22 cellular contexts compared by ENCODE assay signal in genomic region chr1:84347547-84348239, GRCh38. TPM values are rescaled to one million over a fixed set of nuclear protein-coding genes. Genes with fewer than 3 reads are reported as not detected.
DNase-seq lines count a peak whose midpoint lies in the region; ATAC-seq, FAIRE-seq and TF ChIP-seq lines count a peak whose summit lies in the region.
"Had no signal": no experiment of that assay in that cellular context is flagged by ENCODE, and none has a peak within 500 bp of the region (broad histone marks: within the 10 kb centered on the region; RNA-seq: fewer than 3 reads in every experiment).

No MANE protein-coding gene starts in this region.

- no peak overlapping the region for H3K23ac ChIP-seq in H1 (ENCODE audit: insufficient read length)

- no peak overlapping the region for H3K4ac ChIP-seq in H1 (replicated peaks; ENCODE audit: insufficient read length, low read depth, low read length)

- TF ChIP-seq EP300 in H1 (IDR thresholded peaks at IDR 0.05; ENCODE audit: borderline replicate concordance in 1 of 2, low read depth in 2 of 2, low read length in 2 of 2), result no peak

- H3K79me2 ChIP-seq in H1 (ENCODE audit: control insufficient read depth in 1 of 2, insufficient read depth in 2 of 2, low read length in 2 of 2), result no peaks in the 10 kb centered on the region
- H3K79me2 ChIP-seq: parathyroid adenoma had no signal

- H4K20me1 ChIP-seq in H1 (replicated peaks in 1 of 2; ENCODE audit: control insufficient read depth in 1 of 2, insufficient read depth in 2 of 2, low read length in 2 of 2), result no peaks in the 10 kb centered on the region

- no peak overlapping the region for H3K14ac ChIP-seq in H1 (ENCODE audit: insufficient read length)

- H2BK12ac ChIP-seq in H1 (ENCODE audit: low read depth, low read length), result 0 out of 2 replicates have a peak overlapping the region, but pooled peaks have one; percentile 71

- H4K91ac ChIP-seq in H1 (replicated peaks; ENCODE audit: insufficient read length, low read length), result no peak overlapping the region

- WGBS in H1 (ENCODE audit: extremely low coverage in 1 of 2, insufficient coverage in 1 of 2, insufficient read length in 1 of 2, insufficient replicate concordance in 2 of 2, low coverage in 1 of 2, low lambda C conversion rate in 2 of 2, missing lambda C conversion rate in 1 of 2), 2 experiments, result 90% methylated on average over 8 of the region's 8 CpGs; no CpG with 5 or more reads in 1 of the 2 experiments

- H3K27ac ChIP-seq in H1 (ENCODE audit: low read depth, low read length), result no peak overlapping the region
- H3K27ac ChIP-seq: parathyroid adenoma, suprapubic skin, VCaP had no signal

- FAIRE-seq in H1 (lab: Jason Lieb, UNC), result no peak

- no peaks in the 10 kb centered on the region for H3K36me3 ChIP-seq in H1 (ENCODE audit: control insufficient read depth in 2 of 4, insufficient read depth in 4 of 4, low read length in 3 of 4)
- H3K36me3 ChIP-seq: BE2C, suprapubic skin had no signal

- no peak overlapping the region for H3K9ac ChIP-seq in H1 (replicated peaks in 1 of 4; ENCODE audit: extremely low read depth in 1 of 4, low read depth in 3 of 4, low read length in 3 of 4)
- H3K9ac ChIP-seq: parathyroid adenoma had no signal

- no peak overlapping the region for H2AK5ac ChIP-seq in H1 (ENCODE audit: low read depth, low read length)

- H3K4me3 ChIP-seq in H1 (ENCODE audit: extremely low read depth in 1 of 4, insufficient read depth in 2 of 4, low read depth in 3 of 4, low read length in 4 of 4), result no peak overlapping the region
- H3K4me3 ChIP-seq: suprapubic skin had no signal

- no peak overlapping the region for H3K4me2 ChIP-seq in H1 (ENCODE audit: insufficient read depth in 1 of 2, low read depth in 2 of 2, low read length in 2 of 2)

- peak; percentile 44 for DNase-seq in NCI-H2227 (lab: John Stamatoyannopoulos, UW; ENCODE audit: unreplicated experiment)
- DNase-seq in H1 (ENCODE audit: low read depth in 1 of 2, low spot score in 2 of 2), result no peak
- peak; percentile 33 for DNase-seq in myocyte (ENCODE audit: low read depth)
- DNase-seq in GM20000 (ENCODE audit: low spot score), result no peak
- DNase-seq: BE2C; DND-41; H9; MM.1S; naive thymus-derived CD8-positive, alpha-beta T cell; NCI-H1417 treated with DMSO at 0.1 percent for 48 hours; NCI-H524 had no signal

- H2BK120ac ChIP-seq in H1 (replicated peaks; ENCODE audit: low read depth, low read length), result no peak overlapping the region

- H4K5ac ChIP-seq in H1 (ENCODE audit: insufficient read length, low read depth, low read length), result no peak overlapping the region

- H2AFZ ChIP-seq in H1 (ENCODE audit: low read length), result no peak overlapping the region
- H2AFZ ChIP-seq: parathyroid adenoma had no signal

- ATAC-seq in HG02678 (IDR thresholded peaks at IDR 0.05; ENCODE audit: unreplicated experiment), result no peak
- ATAC-seq in GM21526 (IDR thresholded peaks at IDR 0.05; ENCODE audit: low FRiP score, unreplicated experiment), result no peak
- ATAC-seq in HG03108 (IDR thresholded peaks at IDR 0.05; ENCODE audit: unreplicated experiment), result no peak
- ATAC-seq: naive thymus-derived CD8-positive, alpha-beta T cell; sciatic nerve had no signal

- POLR2A ChIA-PET in H1 (lab: Charles Lee; ENCODE audit: partially characterized antibody), result no interaction called here

- no peaks in the 10 kb centered on the region for H3K27me3 ChIP-seq in H1 (replicated peaks in 1 of 4; ENCODE audit: control insufficient read depth in 3 of 4, extremely low read depth in 1 of 4, insufficient read depth in 3 of 4, low read length in 3 of 4)
- H3K27me3 ChIP-seq: BE2C, suprapubic skin had no signal

- TF ChIP-seq CTCF in H1 (IDR thresholded peaks at IDR 0.05; ENCODE audit: control extremely low read depth in 1 of 3, insufficient read depth in 1 of 3, low read depth in 1 of 3, low read length in 3 of 3) (no peak), GM20000 (IDR thresholded peaks at IDR 0.05; ENCODE audit: extremely low read depth, missing control alignments) (no peak)

- no peak overlapping the region for H2BK5ac ChIP-seq in H1 (ENCODE audit: low read depth, low read length)

- no peaks in the 10 kb centered on the region for H3K4me1 ChIP-seq in H1 (replicated peaks in 1 of 4; ENCODE audit: control insufficient read depth in 3 of 4, insufficient read depth in 4 of 4, low read length in 3 of 4)
- H3K4me1 ChIP-seq: parathyroid adenoma had no signal

- H3K23me2 ChIP-seq in H1 (ENCODE audit: low read depth, low read length), result no peaks in the 10 kb centered on the region

- TF ChIP-seq RAD21 in H1 (IDR thresholded peaks at IDR 0.05 in 1 of 2, conservative IDR thresholded peaks at IDR 0.05 in 1 of 2; ENCODE audit: low read depth in 2 of 2, low read length in 2 of 2), result no peak

- H2BK20ac ChIP-seq in H1 (ENCODE audit: low read length), result no peak overlapping the region

- TF ChIP-seq POLR2A in H1 (IDR thresholded peaks at IDR 0.05; ENCODE audit: control extremely low read depth in 1 of 2, low read depth in 2 of 2, low read length in 2 of 2), result no peak

- no peak overlapping the region for H3K56ac ChIP-seq in H1 (replicated peaks; ENCODE audit: insufficient read length, low read depth, low read length)

- no peak overlapping the region for H3K18ac ChIP-seq in H1 (ENCODE audit: extremely low read depth, low read length)

- no peak overlapping the region for H2BK15ac ChIP-seq in H1 (ENCODE audit: low read length)

- H3K9me3 ChIP-seq in H1 (ENCODE audit: insufficient read depth in 2 of 2, low read depth in 1 of 2, low read length in 1 of 2), result no peaks in the 10 kb centered on the region
- H3K9me3 ChIP-seq: BE2C, suprapubic skin had no signal

- CTCF ChIA-PET in H1 (lab: Charles Lee; ENCODE audit: partially characterized antibody), result interaction anchor here (0.9 kb wide), 1 partner anchor 273 kb away, joined by 3 read pairs; no protein-coding TSS in a partner anchor

- H4K8ac ChIP-seq in H1 (ENCODE audit: extremely low read depth, insufficient read depth, low read length), result no peak overlapping the region

- no peaks in the 10 kb centered on the region for H3K79me1 ChIP-seq in H1 (ENCODE audit: low read depth, low read length)

TF ChIP-seq in H1, 55 proteins besides CTCF, POLR2A, EP300 and RAD21 (continues in another document):
- TF ChIP-seq CHD2 (IDR thresholded peaks at IDR 0.05; ENCODE audit: low read length), result no peak
- TF ChIP-seq HDAC6 (IDR thresholded peaks at IDR 0.05; ENCODE audit: low read depth, low read length), result no peak
- no peak for TF ChIP-seq ATF2 (IDR thresholded peaks at IDR 0.05; ENCODE audit: low read length)
- TF ChIP-seq RXRA (IDR thresholded peaks at IDR 0.05; ENCODE audit: insufficient read depth, low read depth, low read length), result no peak
- no peak for TF ChIP-seq GTF2F1 (IDR thresholded peaks at IDR 0.05; ENCODE audit: borderline replicate concordance, low read depth, low read length)
- TF ChIP-seq BRCA1 (IDR thresholded peaks at IDR 0.05; ENCODE audit: low read depth, low read length), result no peak
- TF ChIP-seq PHF8 (conservative IDR thresholded peaks at IDR 0.05; ENCODE audit: low read depth, low read length), result no peak
- no peak for TF ChIP-seq SIRT6 (IDR thresholded peaks at IDR 0.05; ENCODE audit: low read length)

RNA-seq across cellular contexts. Expression of gene SAMD13, which starts 46.2 kb away (rescaled TPM):
- total RNA-seq in H1 (2021; fragmentation: NEBNext Ultra II Directional; extraction: Animal tissue kit (Norgen Biotek cat#: 25700)), result 1.8 and 2.3 TPM in 2 replicates
- polyA plus RNA-seq in H1 (2011; rRNA removed), result 0.66 and 0.86 TPM in 2 replicates
- polyA plus RNA-seq in H1 (2011; cell fraction: cytosol; rRNA removed), result 1.6 TPM
- polyA plus RNA-seq in H1 (2011; cell fraction: nucleus; rRNA removed), result 0.50 TPM
- polyA plus RNA-seq in H1 (2012, experiment 1 of 2), result 1.1 to 4.4 TPM (median 1.3 TPM) in 4 replicates
- polyA plus RNA-seq in H1 (2012, experiment 2 of 2), result 0.89 TPM
- polyA plus RNA-seq in H1 (2013, experiment 1 of 2), result 1.0 TPM
- polyA plus RNA-seq in H1 (2013, experiment 2 of 2), result 0.72 TPM
- polyA minus RNA-seq in H1 (2011; rRNA and poly(A)+ RNA removed), result 0.57 and 0.68 TPM in 2 replicates
- 2.0 TPM for polyA minus RNA-seq in H1 (2011; cell fraction: cytosol; rRNA and poly(A)+ RNA removed)
- polyA minus RNA-seq in H1 (2011; cell fraction: nucleus; rRNA and poly(A)+ RNA removed), result 3.0 TPM
- 0.70 and 0.99 TPM in 2 replicates for total RNA-seq in myocyte
- 0.34 TPM for polyA plus RNA-seq in myocyte (2012)
- total RNA-seq: T-helper 2 cell treated with Interferon-gamma antibody and Interleukin-4, amounts not matched to agents 100 ng/mL and 5 ng/mL, for 36 hours had no signal

RNA-seq across cellular contexts. Expression of gene DNASE2B, which starts 50.6 kb away (rescaled TPM):
- total RNA-seq in H1 (2021; fragmentation: NEBNext Ultra II Directional; extraction: Animal tissue kit (Norgen Biotek cat#: 25700)), result not detected in 2 replicates
- not detected in 2 replicates for polyA plus RNA-seq in H1 (2011; rRNA removed)
- polyA plus RNA-seq in H1 (2011; cell fraction: cytosol; rRNA removed), result not detected
- 0.13 TPM for polyA plus RNA-seq in H1 (2011; cell fraction: nucleus; rRNA removed)
- not detected in 4 replicates for polyA plus RNA-seq in H1 (2012, experiment 1 of 2)
- polyA plus RNA-seq in H1 (2012, experiment 2 of 2), result not detected
- not detected for polyA plus RNA-seq in H1 (2013, experiment 1 of 2)
- not detected for polyA plus RNA-seq in H1 (2013, experiment 2 of 2)
- polyA minus RNA-seq in H1 (2011; rRNA and poly(A)+ RNA removed), result not detected in 2 replicates
- not detected for polyA minus RNA-seq in H1 (2011; cell fraction: cytosol; rRNA and poly(A)+ RNA removed)
- not detected for polyA minus RNA-seq in H1 (2011; cell fraction: nucleus; rRNA and poly(A)+ RNA removed)
- total RNA-seq in myocyte, result not detected in 2 replicates
- polyA plus RNA-seq in myocyte (2012), result not detected
- total RNA-seq: cerebellum; epithelial cell of proximal tubule; H9; naive thymus-derived CD8-positive, alpha-beta T cell; RPMI7951; sciatic nerve; T-helper 2 cell treated with Interferon-gamma antibody and Interleukin-4, amounts not matched to agents 100 ng/mL and 5 ng/mL, for 36 hours had no signal
- polyA plus RNA-seq: naive thymus-derived CD8-positive, alpha-beta T cell had no signal

Comparison
In these comparisons a context has a peak if more than half of its experiments do, and no peak if none do; other contexts are left out.
1. DNase-seq: peak in NCI-H2227 (single experiment) and myocyte (single experiment); none in H1 (0 of 2) and GM20000 (single experiment).